Comparison of ENCODE assay signal across 10 cellular contexts in genomic region chr15:43689607-43690301, GRCh38. TPM values are rescaled to one million over a fixed set of nuclear protein-coding genes. Genes with fewer than 3 reads are reported as not detected.
A peak's percentile ranks its signal among the peaks of the same experiment; 100 is the strongest.
DNase-seq lines count a peak whose midpoint lies in the region; ATAC-seq and TF ChIP-seq lines count a peak whose summit lies in the region.
"Not testable (repeated sequence)": the region's sequence is repeated elsewhere in the genome, so short reads cannot be mapped to it uniquely, and the experiment has no call there.
"Had no signal": no experiment of that assay in that cellular context is flagged by ENCODE, and none has a peak within 500 bp of the region (broad histone marks: within the 10 kb centered on the region; RNA-seq: fewer than 3 reads in every experiment).

No MANE protein-coding gene starts in this region.

- ATAC-seq in GM18502 (IDR thresholded peaks at IDR 0.05; ENCODE audit: poor library complexity, unreplicated experiment) (peak; percentile 95), GM19372 (IDR thresholded peaks at IDR 0.05; ENCODE audit: low read depth, unreplicated experiment) (peak; percentile 99), GM21786 (IDR thresholded peaks at IDR 0.05; ENCODE audit: unreplicated experiment) (peak; percentile 95), HG03025 (IDR thresholded peaks at IDR 0.05; ENCODE audit: low FRiP score, unreplicated experiment) (peak; percentile 80), HG03469 (IDR thresholded peaks at IDR 0.05; ENCODE audit: unreplicated experiment) (peak; percentile 93), heart right ventricle (peak; percentile 98 to 100 (median 100)), sciatic nerve (peak; percentile 99)
- ATAC-seq in activated CD8-positive, alpha-beta memory T cell treated with anti-CD3 and anti-CD28 coated beads, Interleukin-2, amount 10 ng/mL, durations not matched to agents 7 days and 5 days: peak; percentile 100

- not testable (repeated sequence) for H3K4me1 ChIP-seq in heart right ventricle

- WGBS in heart right ventricle, 2 donors: no CpG with 5 or more reads among the region's 54 CpGs

- H3K9me3 ChIP-seq in heart right ventricle: not testable (repeated sequence)

- TF ChIP-seq CTCF in heart right ventricle (IDR thresholded peaks at IDR 0.05): not testable (repeated sequence)

- H3K27me3 Mint-ChIP-seq in activated CD8-positive, alpha-beta memory T cell treated with anti-CD3 and anti-CD28 coated beads, Interleukin-2, amount 10 ng/mL, durations not matched to agents 7 days and 5 days: not testable (repeated sequence)

- CTCF ChIA-PET in activated CD8-positive, alpha-beta memory T cell treated with anti-CD3 and anti-CD28 coated beads, Interleukin-2, amount 10 ng/mL, durations not matched to agents 7 days and 5 days (lab: Charles Lee): not testable (repeated sequence)

- not testable (repeated sequence) for H3K36me3 ChIP-seq in heart right ventricle

- not testable (repeated sequence) for H3K4me1 Mint-ChIP-seq in activated CD8-positive, alpha-beta memory T cell treated with anti-CD3 and anti-CD28 coated beads, Interleukin-2, amount 10 ng/mL, durations not matched to agents 7 days and 5 days

- not testable (repeated sequence) for DNase-seq in activated CD8-positive, alpha-beta memory T cell treated with anti-CD3 and anti-CD28 coated beads, Interleukin-2, amount 10 ng/mL, durations not matched to agents 7 days and 5 days; heart right ventricle; sciatic nerve (ENCODE audit: low spot score)

- not testable (repeated sequence) for H3K4me3 ChIP-seq in heart right ventricle

- H3K27me3 ChIP-seq in heart right ventricle: not testable (repeated sequence)

- not testable (repeated sequence) for H3K9me3 Mint-ChIP-seq in activated CD8-positive, alpha-beta memory T cell treated with anti-CD3 and anti-CD28 coated beads, Interleukin-2, amount 10 ng/mL, durations not matched to agents 7 days and 5 days (ENCODE audit: low read depth)

- not testable (repeated sequence) for H3K27ac Mint-ChIP-seq in activated CD8-positive, alpha-beta memory T cell treated with anti-CD3 and anti-CD28 coated beads, Interleukin-2, amount 10 ng/mL, durations not matched to agents 7 days and 5 days

- not testable (repeated sequence) for H3K4me3 Mint-ChIP-seq in activated CD8-positive, alpha-beta memory T cell treated with anti-CD3 and anti-CD28 coated beads, Interleukin-2, amount 10 ng/mL, durations not matched to agents 7 days and 5 days

- not testable (repeated sequence) for H3K36me3 Mint-ChIP-seq in activated CD8-positive, alpha-beta memory T cell treated with anti-CD3 and anti-CD28 coated beads, Interleukin-2, amount 10 ng/mL, durations not matched to agents 7 days and 5 days

- intact Hi-C loops in heart right ventricle (cut with DNase I); sciatic nerve (cut with DNase I): not testable (repeated sequence)

- not testable (repeated sequence) for H3K27ac ChIP-seq in heart right ventricle

RNA-seq across cellular contexts. Expression of gene CKMT1A, which starts 3.9 kb away (rescaled TPM):
- total RNA-seq in activated CD8-positive, alpha-beta memory T cell treated with anti-CD3 and anti-CD28 coated beads, Interleukin-2, amount 10 ng/mL, durations not matched to agents 7 days and 5 days: not detected
- total RNA-seq in heart right ventricle (under 1 TPM in 4 of 10 donors, not detected in 6; 0.32 to 0.57 (median 0.39) TPM), sciatic nerve (0.36 TPM)
- under 1 TPM; 0.22 TPM for polyA plus RNA-seq in heart right ventricle
- total RNA-seq: T-helper 2 cell treated with Interferon-gamma antibody and Interleukin-4, amounts not matched to agents 100 ng/mL and 5 ng/mL, for 36 hours had no signal

RNA-seq across cellular contexts. Expression of gene CATSPER2, which starts 41.1 kb away (rescaled TPM):
- 1 to 10 TPM in 1 of 2 experiments, under 1 TPM in 1; 0.94 to 1.3 TPM for total RNA-seq in activated CD8-positive, alpha-beta memory T cell treated with anti-CD3 and anti-CD28 coated beads, Interleukin-2, amount 10 ng/mL, durations not matched to agents 7 days and 5 days
- 1 to 10 TPM in 6 of 10 donors, under 1 TPM in 4; 0.42 to 1.7 (median 1.3) TPM for total RNA-seq in heart right ventricle
- polyA plus RNA-seq in heart right ventricle: 1 to 10 TPM in 1 of 2 donors, under 1 TPM in 1; 0.28 to 5.9 TPM
- 12.5 TPM for total RNA-seq in sciatic nerve
- total RNA-seq: H4 had no signal

RNA-seq across cellular contexts. Expression of gene PDIA3, which starts 56.5 kb away (rescaled TPM):
- total RNA-seq in activated CD8-positive, alpha-beta memory T cell treated with anti-CD3 and anti-CD28 coated beads, Interleukin-2, amount 10 ng/mL, durations not matched to agents 7 days and 5 days: 100 to 1,000 TPM; 247 to 293 TPM
- total RNA-seq in heart right ventricle (100 to 1,000 TPM; 119 to 241 (median 144) TPM), sciatic nerve (194 TPM)
- 100 to 1,000 TPM; 100 to 257 TPM for polyA plus RNA-seq in heart right ventricle
